10 cellular contexts compared by ENCODE assay signal in the genomic region with DNA sequence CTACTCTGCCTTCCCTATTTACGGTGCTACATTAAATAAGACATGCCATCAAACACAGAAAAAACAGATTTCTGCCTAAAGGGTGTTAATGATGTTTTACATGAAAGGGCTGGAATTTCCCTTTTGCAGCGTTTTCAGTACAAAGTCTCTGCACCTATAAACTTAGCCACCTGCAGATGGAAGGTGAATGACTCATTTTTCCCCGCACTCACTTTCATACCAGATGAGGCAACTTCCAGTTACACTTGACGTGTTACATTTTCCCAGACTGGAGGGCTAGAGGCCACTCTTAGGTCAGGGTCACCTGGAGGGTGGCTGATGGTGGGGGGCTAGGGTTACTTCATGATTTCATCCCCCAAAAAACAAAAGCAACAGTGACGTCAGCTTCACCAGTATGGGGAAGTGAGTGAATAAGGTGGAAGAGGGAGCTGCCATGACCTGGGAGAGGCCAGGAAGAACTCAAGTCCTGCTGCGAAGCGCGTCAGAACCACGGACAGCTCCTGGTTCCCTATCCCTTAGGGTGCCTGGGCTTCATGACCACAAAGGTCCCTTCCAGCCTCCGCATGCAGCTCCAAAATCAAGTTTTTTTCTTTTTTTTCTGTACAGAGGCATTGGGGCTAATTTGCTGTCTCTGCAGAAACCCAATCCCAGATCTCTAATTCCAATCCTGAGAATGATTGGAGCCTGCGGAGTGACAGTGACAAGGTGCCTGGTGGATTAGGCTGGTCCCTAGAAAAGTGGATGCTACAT.
DNase-seq lines count a peak whose midpoint lies in the region; ATAC-seq and TF ChIP-seq lines count a peak whose summit lies in the region.
"Had no signal": no experiment of that assay in that cellular context is flagged by ENCODE, and none has a peak within 500 bp of the region (broad histone marks: within the 10 kb centered on the region; RNA-seq: fewer than 3 reads in every experiment).

No MANE protein-coding gene starts in this region.

- no peaks in the 10 kb centered on the region for H3K36me3 Mint-ChIP-seq in endodermal cell (ENCODE audit: low read depth)
- H3K36me3 Mint-ChIP-seq: naive B cell had no signal

- H3K9ac ChIP-seq in DND-41 (ENCODE audit: low read depth, low read length) (no peak overlapping the region), endodermal cell (ENCODE audit: extremely low read depth, low read length, poor library complexity, severe bottlenecking) (no peak overlapping the region)

- TF ChIP-seq CTCF in DND-41 (IDR thresholded peaks at IDR 0.05; ENCODE audit: borderline replicate concordance, extremely low read depth, low read length, poor library complexity, severe bottlenecking) (no peak), GM20000 (IDR thresholded peaks at IDR 0.05; ENCODE audit: extremely low read depth, missing control alignments) (no peak), endodermal cell (conservative IDR thresholded peaks at IDR 0.05) (no peak), suprapubic skin (IDR thresholded peaks at IDR 0.05) (no peak)

- no peak overlapping the region for H3K27ac ChIP-seq in DND-41 (ENCODE audit: low read length)
- H3K27ac ChIP-seq in endodermal cell (ENCODE audit: low read depth, low read length): no peak overlapping the region
- H3K27ac ChIP-seq in suprapubic skin: no peak overlapping the region
- H3K27ac ChIP-seq: thyroid gland had no signal

- no peak for TF ChIP-seq EP300 in suprapubic skin (IDR thresholded peaks at IDR 0.05)

- peak; percentile 56 for DNase-seq in DND-41
- DNase-seq in GM20000 (ENCODE audit: low spot score): peak; percentile 60
- peak; percentile 21 for DNase-seq in LoVo (ENCODE audit: low spot score)
- peak; percentile 93 for DNase-seq in endodermal cell
- no peak for DNase-seq in DMS79 (lab: John Stamatoyannopoulos, UW)
- DNase-seq in NCI-H526 (lab: John Stamatoyannopoulos, UW): no peak
- DNase-seq in suprapubic skin (ENCODE audit: low spot score in 2 of 2): no peak
- no peak for DNase-seq in HPDE6-E6E7 (ENCODE audit: extremely low spot score)
- DNase-seq: naive B cell, thyroid gland had no signal

- H3K27me3 ChIP-seq in DND-41 (ENCODE audit: insufficient read depth, low read length, poor library complexity) (peaks cover 4% of the 10 kb centered on the region), endodermal cell (ENCODE audit: control insufficient read depth, insufficient read depth, low read length, poor library complexity, severe bottlenecking) (no peaks in the 10 kb centered on the region), suprapubic skin (peaks cover 3% of the 10 kb centered on the region)
- H3K27me3 ChIP-seq: thyroid gland had no signal

- H3K36me3 ChIP-seq in DND-41 (ENCODE audit: insufficient read depth, low read length): no peaks in the 10 kb centered on the region
- H3K36me3 ChIP-seq in endodermal cell (ENCODE audit: control insufficient read depth, insufficient read depth, low read length): no peaks in the 10 kb centered on the region
- H3K36me3 ChIP-seq in suprapubic skin: no peaks in the 10 kb centered on the region
- H3K36me3 ChIP-seq: thyroid gland had no signal

- no peaks in the 10 kb centered on the region for H3K4me1 Mint-ChIP-seq in endodermal cell

- no peak overlapping the region for H3K4me3 ChIP-seq in DND-41 (ENCODE audit: low read depth in 1 of 2, low read length in 2 of 2)
- no peak overlapping the region for H3K4me3 ChIP-seq in endodermal cell (ENCODE audit: low read length)
- no peak overlapping the region for H3K4me3 ChIP-seq in suprapubic skin
- H3K4me3 ChIP-seq: thyroid gland had no signal

- no peak overlapping the region for H3K4me3 Mint-ChIP-seq in endodermal cell
- H3K4me3 Mint-ChIP-seq: naive B cell had no signal

- TF ChIP-seq POLR2A in suprapubic skin (IDR thresholded peaks at IDR 0.05): no peak

- WGBS in endodermal cell (ENCODE audit: insufficient coverage in 1 of 2, insufficient read length in 1 of 2), 2 experiments: 38 to 48% methylated on average over 7 to 11 of the region's 11 CpGs
- 39% methylated on average over 11 of the region's 11 CpGs for WGBS in suprapubic skin

- H3K27ac Mint-ChIP-seq in endodermal cell: no peak overlapping the region

- H4K20me1 ChIP-seq in DND-41 (ENCODE audit: insufficient read depth, low read length): no peaks in the 10 kb centered on the region

- no peaks in the 10 kb centered on the region for H3K79me2 ChIP-seq in DND-41 (ENCODE audit: insufficient read depth, low read length)

- no peaks in the 10 kb centered on the region for H3K9me3 Mint-ChIP-seq in endodermal cell

- H3K9me3 ChIP-seq in DND-41 (ENCODE audit: insufficient read depth, low read length, severe bottlenecking): no peaks in the 10 kb centered on the region
- no peaks in the 10 kb centered on the region for H3K9me3 ChIP-seq in endodermal cell (ENCODE audit: control insufficient read depth, low read length)
- H3K9me3 ChIP-seq in suprapubic skin: no peaks in the 10 kb centered on the region
- H3K9me3 ChIP-seq: thyroid gland had no signal

- H2AFZ ChIP-seq in DND-41 (ENCODE audit: low read depth, low read length): no peak overlapping the region

- H3K4me1 ChIP-seq in DND-41 (ENCODE audit: insufficient read depth, low read length) (no peaks in the 10 kb centered on the region; the same call in 1 of the 2 replicates), endodermal cell (ENCODE audit: control insufficient read depth, insufficient read depth, low read length) (no peaks in the 10 kb centered on the region), suprapubic skin (no peaks in the 10 kb centered on the region)
- H3K4me1 ChIP-seq: thyroid gland had no signal

- no peaks in the 10 kb centered on the region for H3K27me3 Mint-ChIP-seq in endodermal cell (ENCODE audit: insufficient read depth)

- H3K4me2 ChIP-seq in DND-41 (ENCODE audit: insufficient read depth, low read length): no peak overlapping the region

- ATAC-seq in DND-41 (ENCODE audit: insufficient read depth, low read depth): peak; percentile 85

Comparison
In these comparisons a context has a peak if more than half of its experiments do, and no peak if none do; other contexts are left out.
1. DNase-seq: peak in DND-41 (single experiment), GM20000 (single experiment), LoVo (single experiment) and endodermal cell (single experiment); none in DMS79 (single experiment), NCI-H526 (0 of 2), suprapubic skin (0 of 2) and HPDE6-E6E7 (single experiment).